Comparison of ENCODE assay signal across 8 cellular contexts in genomic region chr12:14802961-14803829, GRCh38. TPM values are rescaled to one million over a fixed set of nuclear protein-coding genes. Genes with fewer than 3 reads are reported as not detected.
DNase-seq lines count a peak whose midpoint lies in the region; ATAC-seq and TF ChIP-seq lines count a peak whose summit lies in the region.

C12orf60 (plus strand) TSS chr12:14803670; CDS start chr12:14822936, 19,266 bp downstream.
WBP11 (minus strand) TSS chr12:14803478; CDS start chr12:14801383, 2,095 bp downstream.

- H3K4me3 Mint-ChIP-seq in activated T-cell treated with anti-CD3 and anti-CD28 coated beads, Interleukin-2, amount 50 U/mL, for 4 hours: no peak within 1 kb of the TSS

- H3K79me2 ChIP-seq in PC-9 (ENCODE audit: low read depth): peaks cover 56% of the 10 kb centered on the region

- peaks cover 23% of the 10 kb centered on the region for H3K4me1 ChIP-seq in PC-9 (replicated peaks; ENCODE audit: insufficient read depth)
- H3K4me1 ChIP-seq in esophagus muscularis mucosa: peaks cover 13 to 24% (median 22%) of the 10 kb centered on the region in 4 donors
- H3K4me1 ChIP-seq in mucosa of stomach (ENCODE audit: control insufficient read depth, insufficient read depth, low read length): no peaks in the 10 kb centered on the region

- CTCF ChIA-PET in PC-9 (lab: Charles Lee): interaction anchor here (0.6 to 1.7 kb wide), 8 partner anchors 14 to 565 kb away, joined by 3 to 9 read pairs (median 4); a partner anchor contains a TSS

- H2AFZ ChIP-seq in PC-9: peak within 1 kb of the TSS; percentile 96

- H3K36me3 Mint-ChIP-seq in activated T-cell treated with anti-CD3 and anti-CD28 coated beads, Interleukin-2, amount 50 U/mL, for 4 hours (ENCODE audit: insufficient read depth): peaks cover 10% of the 10 kb centered on the region

- peak; percentile 99 for ATAC-seq in GM21737 (IDR thresholded peaks at IDR 0.05; ENCODE audit: unreplicated experiment)
- ATAC-seq in activated T-cell treated with anti-CD3 and anti-CD28 coated beads, Interleukin-2, amount 50 U/mL, for 4 hours: peak; percentile 98 to 99

- H3K27me3 Mint-ChIP-seq in activated T-cell treated with anti-CD3 and anti-CD28 coated beads, Interleukin-2, amount 50 U/mL, for 4 hours (ENCODE audit: low read depth): no peaks in the 10 kb centered on the region

- DNase-seq in DMS79 treated with DMSO at 0.1 percent for 48 hours (lab: John Stamatoyannopoulos, UW) (peak; percentile 99), KG1 (lab: John Stamatoyannopoulos, UW) (peak; percentile 72), PC-9 (peak; percentile 94 to 99), esophagus muscularis mucosa (ENCODE audit: extremely low spot score) (peak; percentile 99)
- peak; percentile 74 for DNase-seq in activated T-cell treated with anti-CD3 and anti-CD28 coated beads, Interleukin-2, amount 50 U/mL, for 4 hours
- peak; percentile 86 for DNase-seq in stimulated activated CD8-positive, alpha-beta memory T cell treated with anti-CD3 and anti-CD28 coated beads, Interleukin-4, amount 100 ng/mL, for 48 hours

- intact Hi-C loops in PC-9 (cut with micrococcal nuclease; ENCODE audit: unreplicated experiment) (loop anchor here (1.0 to 2.0 kb wide), 3 partner anchors 29 to 194 kb away; a partner anchor contains a TSS), esophagus muscularis mucosa (cut with DNase I) (loop anchor here (5.0 kb wide), 1 partner anchor 36 kb away; no protein-coding TSS in a partner anchor)

- TF ChIP-seq CTCF in PC-9 (conservative IDR thresholded peaks at IDR 0.05) (no peak), esophagus muscularis mucosa (IDR thresholded peaks at IDR 0.05) (peak in 1 of 3 experiments; percentile 13)

- no peaks in the 10 kb centered on the region for H3K9me3 ChIP-seq in PC-9 (ENCODE audit: insufficient read depth, low read depth)
- H3K9me3 ChIP-seq in esophagus muscularis mucosa: no peaks in the 10 kb centered on the region
- no peaks in the 10 kb centered on the region for H3K9me3 ChIP-seq in mucosa of stomach (ENCODE audit: control insufficient read depth, low read length)

- H3K36me3 ChIP-seq in PC-9 (ENCODE audit: low read depth): 0 out of 2 replicates have a peak, but pooled peaks cover 18% of the 10 kb centered on the region
- peaks cover 0 to 22% (median 11%) of the 10 kb centered on the region in 4 donors for H3K36me3 ChIP-seq in esophagus muscularis mucosa
- H3K36me3 ChIP-seq in mucosa of stomach (ENCODE audit: control insufficient read depth, insufficient read depth, low read length): no peaks in the 10 kb centered on the region

- peaks cover 19% of the 10 kb centered on the region for H3K4me1 Mint-ChIP-seq in activated T-cell treated with anti-CD3 and anti-CD28 coated beads, Interleukin-2, amount 50 U/mL, for 4 hours (ENCODE audit: low read depth)

- no peaks in the 10 kb centered on the region for H3K9me3 Mint-ChIP-seq in activated T-cell treated with anti-CD3 and anti-CD28 coated beads, Interleukin-2, amount 50 U/mL, for 4 hours

- H3F3A ChIP-seq in PC-9 (ENCODE audit: insufficient read depth, low read depth): no peaks in the 10 kb centered on the region

- peak; percentile 13 for TF ChIP-seq POLR2A in esophagus muscularis mucosa (IDR thresholded peaks at IDR 0.05; ENCODE audit: low read depth)

- H3K27me3 ChIP-seq in PC-9 (ENCODE audit: insufficient read depth, low read depth) (no peaks in the 10 kb centered on the region), esophagus muscularis mucosa (no peaks in the 10 kb centered on the region), mucosa of stomach (ENCODE audit: control insufficient read depth, insufficient read depth, low read length) (no peaks in the 10 kb centered on the region)

- no peaks in the 10 kb centered on the region for H3K9me2 ChIP-seq in PC-9 (ENCODE audit: insufficient read depth)

- H3K9ac ChIP-seq in mucosa of stomach (ENCODE audit: low read length): peak within 1 kb of the TSS; percentile 84

- no peaks in the 10 kb centered on the region for H4K20me1 ChIP-seq in PC-9 (ENCODE audit: insufficient read depth)

- TSS peak; percentile 53 for BruUV-seq in PC-9 (replicated peaks; lab: Mats Ljungman, UMichigan)

- H3K4me3 ChIP-seq in PC-9 (peak within 1 kb of the TSS; percentile 96), esophagus muscularis mucosa (peak within 1 kb of the TSS; percentile 82 to 96 (median 85)), mucosa of stomach (ENCODE audit: low read length) (peak within 1 kb of the TSS; percentile 53)

- peak within 1 kb of the TSS; percentile 58 for H3K27ac ChIP-seq in PC-9
- peak within 1 kb of the TSS; percentile 91 to 96 (median 92) for H3K27ac ChIP-seq in esophagus muscularis mucosa (replicated peaks in 1 of 4)

- TF ChIP-seq EP300 in esophagus muscularis mucosa (IDR thresholded peaks at IDR 0.05): no peak

- peak within 1 kb of the TSS; percentile 91 for H3K4me2 ChIP-seq in PC-9

- under 1% methylated on average over 45 of the region's 51 CpGs for WGBS in esophagus muscularis mucosa

- POLR2A ChIA-PET in PC-9 (lab: Charles Lee; ENCODE audit: unreplicated experiment): interaction anchor here (0.5 to 1.7 kb wide), 12 partner anchors 26 to 455 kb away, joined by 3 to 21 read pairs (median 7); partner anchors contain the start of gene RERG

RNA-seq across cellular contexts. Expression of gene C12orf60, which starts in this region (rescaled TPM):
- total RNA-seq in PC-9 (2021): 3.3 and 4.0 TPM in 2 replicates
- total RNA-seq in activated T-cell treated with anti-CD3 and anti-CD28 coated beads, Interleukin-2, amount 50 U/mL, for 4 hours: 1 to 10 TPM; 1.4 to 2.4 (median 1.6) TPM
- 1 to 10 TPM in 2 of 4 donors, under 1 TPM in 2; 0.66 to 2.1 (median 1.1) TPM for total RNA-seq in esophagus muscularis mucosa

RNA-seq across cellular contexts. Expression of gene WBP11, which starts in this region (rescaled TPM):
- 65.8 and 124 TPM in 2 replicates for total RNA-seq in PC-9 (2021)
- 100 to 1,000 TPM; 133 to 146 (median 140) TPM for total RNA-seq in activated T-cell treated with anti-CD3 and anti-CD28 coated beads, Interleukin-2, amount 50 U/mL, for 4 hours
- 10 to 100 TPM; 18.2 to 25.7 (median 19.1) TPM for total RNA-seq in esophagus muscularis mucosa

Comparison
In these comparisons a context has a peak if more than half of its experiments do, and no peak if none do; other contexts are left out.
1. Peak in every context shown above with its lines: DNase-seq, ATAC-seq, H3K4me3 ChIP-seq and H3K27ac ChIP-seq.